Comparison of ENCODE assay signal across 1 cellular context in genomic region chr11:60933416-60933815, GRCh38.
TF ChIP-seq lines count a peak whose summit lies in the region.

No MANE protein-coding gene starts in this region.

TF ChIP-seq in GM12878, 131 proteins besides CTCF, POLR2A, EP300 and RAD21:
- no peak for TF ChIP-seq ESRRA (IDR thresholded peaks at IDR 0.05; ENCODE audit: low read length)
- no peak for TF ChIP-seq ZZZ3 (IDR thresholded peaks at IDR 0.05; ENCODE audit: control insufficient read depth, insufficient read length, low read depth)
- TF ChIP-seq NR2C2 (IDR thresholded peaks at IDR 0.05; ENCODE audit: borderline replicate concordance, control insufficient read depth, insufficient read length, low read depth) = no peak
- no peak for TF ChIP-seq KLF5 (IDR thresholded peaks at IDR 0.05; ENCODE audit: partially characterized antibody)
- TF ChIP-seq ZNF687 (IDR thresholded peaks at IDR 0.05) = no peak
- no peak for TF ChIP-seq POU2F2 (IDR thresholded peaks at IDR 0.05; ENCODE audit: borderline replicate concordance, low read depth, low read length)
- no peak for TF ChIP-seq NFXL1 (IDR thresholded peaks at IDR 0.05; ENCODE audit: borderline replicate concordance)
- TF ChIP-seq IKZF1 (conservative IDR thresholded peaks at IDR 0.05) = no peak
- no peak for TF ChIP-seq TBL1XR1 (IDR thresholded peaks at IDR 0.05; ENCODE audit: low read depth, low read length)
- TF ChIP-seq MAX (IDR thresholded peaks at IDR 0.05; ENCODE audit: low read depth, low read length) = no peak
- no peak for TF ChIP-seq ZBTB11 (CRISPR knock-in tag; IDR thresholded peaks at IDR 0.05)
- no peak for TF ChIP-seq ETV6 (conservative IDR thresholded peaks at IDR 0.05 in 1 of 2, IDR thresholded peaks at IDR 0.05 in 1 of 2; ENCODE audit: borderline replicate concordance in 1 of 2, low read depth in 1 of 2)
- no peak for TF ChIP-seq MXI1 (IDR thresholded peaks at IDR 0.05; ENCODE audit: low read depth, low read length)
- TF ChIP-seq ZBED1 (IDR thresholded peaks at IDR 0.05; ENCODE audit: borderline replicate concordance) = no peak
- TF ChIP-seq ELK1 (IDR thresholded peaks at IDR 0.05; ENCODE audit: low read depth, low read length) = no peak
